13 cellular contexts compared by ENCODE assay signal in the genomic region with DNA sequence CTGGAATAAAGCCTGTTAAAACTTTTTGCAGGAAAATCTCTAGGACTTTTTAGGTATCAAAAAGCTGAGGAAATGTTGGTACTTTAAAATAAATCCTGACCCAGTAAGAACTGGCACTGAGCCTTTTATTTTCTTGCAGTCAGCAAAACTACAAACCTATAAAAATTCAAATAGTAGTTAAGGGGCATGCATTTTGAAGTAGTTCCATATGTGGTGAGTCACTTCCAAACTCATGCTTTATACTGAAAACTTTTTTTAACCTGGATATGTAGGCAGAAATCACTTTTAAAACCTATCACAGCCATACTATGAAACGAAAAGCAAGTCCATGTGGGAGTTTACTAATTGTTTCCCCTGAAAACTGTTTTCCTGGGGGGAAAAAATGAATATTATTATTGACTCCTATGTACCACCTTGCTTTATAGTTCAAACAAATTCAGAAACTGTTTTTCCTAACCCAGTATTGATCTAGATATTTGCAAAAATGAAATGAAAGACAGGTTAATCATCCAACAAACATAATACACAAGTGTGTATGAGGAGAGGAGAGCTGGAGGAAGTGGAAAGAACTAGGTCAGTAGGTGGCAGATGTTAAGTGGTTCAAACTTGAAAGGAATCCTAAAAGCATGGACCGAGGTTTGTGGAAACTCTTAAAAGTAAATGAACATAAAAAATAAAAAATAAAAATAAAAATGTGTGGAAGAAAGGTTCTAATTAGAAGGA. TPM values are rescaled to one million over a fixed set of nuclear protein-coding genes. Genes with fewer than 3 reads are reported as not detected.
A peak's percentile ranks its signal among the peaks of the same experiment; 100 is the strongest.
DNase-seq lines count a peak whose midpoint lies in the region; ATAC-seq and TF ChIP-seq lines count a peak whose summit lies in the region.
"Had no signal": no experiment of that assay in that cellular context is flagged by ENCODE, and none has a peak within 500 bp of the region (broad histone marks: within the 10 kb centered on the region; RNA-seq: fewer than 3 reads in every experiment).

No MANE protein-coding gene starts in this region.

- H3K27me3 ChIP-seq in mammary epithelial cell (ENCODE audit: insufficient read depth, low read length): no peaks in the 10 kb centered on the region
- no peaks in the 10 kb centered on the region for H3K27me3 ChIP-seq in thymus (ENCODE audit: control insufficient read depth, insufficient read depth)
- H3K27me3 ChIP-seq in aorta (ENCODE audit: control insufficient read depth in 1 of 2, insufficient read depth in 2 of 2, low read length in 1 of 2): no peaks in the 10 kb centered on the region
- H3K27me3 ChIP-seq: upper lobe of left lung had no signal

- H3K36me3 ChIP-seq in mammary epithelial cell (ENCODE audit: insufficient read depth, low read length) (peaks cover 7% of the 10 kb centered on the region), thymus (ENCODE audit: control insufficient read depth, insufficient read depth) (no peaks in the 10 kb centered on the region), aorta (ENCODE audit: control insufficient read depth in 1 of 2, insufficient read depth in 2 of 2, low read length in 1 of 2) (no peaks in the 10 kb centered on the region)
- H3K36me3 ChIP-seq: upper lobe of left lung had no signal

- dilution Hi-C loops in mammary epithelial cell (cut with HindIII; ENCODE audit: low sequenced_read_pairs): no loop called here

- H3K4me1 Mint-ChIP-seq in MCF 10A (ENCODE audit: insufficient read depth, unreplicated experiment): peaks cover 9% of the 10 kb centered on the region
- peaks cover 45% of the 10 kb centered on the region for H3K4me1 Mint-ChIP-seq in activated naive CD8-positive, alpha-beta T cell treated with anti-CD3 and anti-CD28 coated beads for 36 hours
- H3K4me1 Mint-ChIP-seq in T-helper 2 cell treated with Interferon-gamma antibody and Interleukin-4, amounts not matched to agents 5 μg/mL and 100 μg/mL, for 36 hours (ENCODE audit: low read depth): peaks cover 6% of the 10 kb centered on the region

- CTCF ChIA-PET in MCF 10A (lab: Yijun Ruan, JAX): interaction anchor here (0.7 kb wide), 2 partner anchors 171 to 776 kb away, joined by 3 to 4 read pairs; no protein-coding TSS in a partner anchor
- CTCF ChIA-PET in mammary epithelial cell (lab: Charles Lee; ENCODE audit: low non-redundant PET): no interaction called here

- in situ Hi-C loops in mammary epithelial cell (cut with MboI; ENCODE audit: low sequenced_read_pairs in 2 of 2): no loop called here

- no TSS peak for BruUV-seq in MCF 10A (replicated peaks; lab: Mats Ljungman, UMichigan)
- BruUV-seq in mammary epithelial cell (replicated peaks; lab: Mats Ljungman, UMichigan): no TSS peak

- POLR2A ChIA-PET in MCF 10A (lab: Yijun Ruan, JAX): interaction anchor here (0.7 to 0.8 kb wide), 2 partner anchors 9 to 1192 kb away, joined by 3 read pairs; no protein-coding TSS in a partner anchor

- no peak overlapping the region for H2AFZ ChIP-seq in mammary epithelial cell (ENCODE audit: low read depth, low read length)

- no peak overlapping the region for H3K4me3 ChIP-seq in mammary epithelial cell (replicated peaks in 1 of 3; ENCODE audit: insufficient read depth in 1 of 3, low read depth in 2 of 3, low read length in 3 of 3)
- peak overlapping the region; percentile 15 for H3K4me3 ChIP-seq in thymus (ENCODE audit: low read length)
- H3K4me3 ChIP-seq in aorta (ENCODE audit: low read length in 2 of 2): no peak overlapping the region
- H3K4me3 ChIP-seq: upper lobe of left lung had no signal

- no peak overlapping the region for H3K9ac ChIP-seq in mammary epithelial cell (ENCODE audit: insufficient read depth, low read length)

- H3K9me3 Mint-ChIP-seq in MCF 10A (ENCODE audit: unreplicated experiment): no peaks in the 10 kb centered on the region
- peaks cover 2% of the 10 kb centered on the region for H3K9me3 Mint-ChIP-seq in activated naive CD8-positive, alpha-beta T cell treated with anti-CD3 and anti-CD28 coated beads for 36 hours
- no peaks in the 10 kb centered on the region for H3K9me3 Mint-ChIP-seq in T-helper 2 cell treated with Interferon-gamma antibody and Interleukin-4, amounts not matched to agents 5 μg/mL and 100 μg/mL, for 36 hours
- H3K9me3 Mint-ChIP-seq: CD4-positive, CD25-positive, alpha-beta regulatory T cell; dendritic cell treated with granulocyte-macrophage colony-stimulating factor and Interleukin-4, amounts not matched to agents 40 ng/mL and 50 ng/mL, for 4 days had no signal

- H3K9me3 ChIP-seq in mammary epithelial cell (replicated peaks; ENCODE audit: insufficient read depth, low read length) (no peaks in the 10 kb centered on the region), thymus (ENCODE audit: control insufficient read depth) (no peaks in the 10 kb centered on the region), aorta (ENCODE audit: control insufficient read depth, low read length) (no peaks in the 10 kb centered on the region)
- H3K9me3 ChIP-seq: upper lobe of left lung had no signal

- no peaks in the 10 kb centered on the region for H4K20me1 ChIP-seq in mammary epithelial cell (ENCODE audit: insufficient read depth, low read length)

- ATAC-seq in aorta (ENCODE audit: low FRiP score): no peak
- ATAC-seq: Right ventricle myocardium inferior had no signal

- H3K79me2 ChIP-seq in mammary epithelial cell (ENCODE audit: insufficient read depth, low read length): peaks cover 97% of the 10 kb centered on the region

- H3K4me1 ChIP-seq in mammary epithelial cell (ENCODE audit: insufficient read depth, low read length) (no peaks in the 10 kb centered on the region), thymus (ENCODE audit: control insufficient read depth, insufficient read depth, low read length) (peaks cover 11% of the 10 kb centered on the region), aorta (ENCODE audit: control insufficient read depth in 1 of 2, insufficient read depth in 2 of 2, low read length in 2 of 2) (peaks cover 0 to 3% of the 10 kb centered on the region in 2 donors)

- H3K27ac ChIP-seq in mammary epithelial cell (ENCODE audit: insufficient read depth, low read depth, low read length): no peak overlapping the region
- H3K27ac ChIP-seq in thymus (ENCODE audit: low read depth): no peak overlapping the region
- H3K27ac ChIP-seq in aorta (ENCODE audit: low read depth in 1 of 2, low read length in 2 of 2): no peak overlapping the region
- H3K27ac ChIP-seq: upper lobe of left lung had no signal

- no peaks in the 10 kb centered on the region for H3K27me3 Mint-ChIP-seq in MCF 10A (ENCODE audit: insufficient read depth, unreplicated experiment)
- H3K27me3 Mint-ChIP-seq in activated naive CD8-positive, alpha-beta T cell treated with anti-CD3 and anti-CD28 coated beads for 36 hours: no peaks in the 10 kb centered on the region
- no peaks in the 10 kb centered on the region for H3K27me3 Mint-ChIP-seq in T-helper 2 cell treated with Interferon-gamma antibody and Interleukin-4, amounts not matched to agents 5 μg/mL and 100 μg/mL, for 36 hours (ENCODE audit: low read depth)
- H3K27me3 Mint-ChIP-seq: CD4-positive, CD25-positive, alpha-beta regulatory T cell; dendritic cell treated with granulocyte-macrophage colony-stimulating factor and Interleukin-4, amounts not matched to agents 40 ng/mL and 50 ng/mL, for 4 days had no signal

- peak overlapping the region; percentile 20 for H3K27ac Mint-ChIP-seq in MCF 10A (ENCODE audit: low read depth, unreplicated experiment)
- H3K27ac Mint-ChIP-seq in activated naive CD8-positive, alpha-beta T cell treated with anti-CD3 and anti-CD28 coated beads for 36 hours: peak overlapping the region; percentile 79
- no peak overlapping the region for H3K27ac Mint-ChIP-seq in T-helper 2 cell treated with Interferon-gamma antibody and Interleukin-4, amounts not matched to agents 5 μg/mL and 100 μg/mL, for 36 hours
- H3K27ac Mint-ChIP-seq: CD4-positive, CD25-positive, alpha-beta regulatory T cell; dendritic cell treated with granulocyte-macrophage colony-stimulating factor and Interleukin-4, amounts not matched to agents 40 ng/mL and 50 ng/mL, for 4 days had no signal

- no peak overlapping the region for H3K4me3 Mint-ChIP-seq in MCF 10A (ENCODE audit: unreplicated experiment)
- peak overlapping the region; percentile 38 for H3K4me3 Mint-ChIP-seq in activated naive CD8-positive, alpha-beta T cell treated with anti-CD3 and anti-CD28 coated beads for 36 hours
- H3K4me3 Mint-ChIP-seq in T-helper 2 cell treated with Interferon-gamma antibody and Interleukin-4, amounts not matched to agents 5 μg/mL and 100 μg/mL, for 36 hours: no peak overlapping the region
- H3K4me3 Mint-ChIP-seq: CD4-positive, CD25-positive, alpha-beta regulatory T cell; dendritic cell treated with granulocyte-macrophage colony-stimulating factor and Interleukin-4, amounts not matched to agents 40 ng/mL and 50 ng/mL, for 4 days had no signal

- peaks cover 6% of the 10 kb centered on the region for H3K36me3 Mint-ChIP-seq in MCF 10A (ENCODE audit: insufficient read depth, unreplicated experiment)
- H3K36me3 Mint-ChIP-seq in activated naive CD8-positive, alpha-beta T cell treated with anti-CD3 and anti-CD28 coated beads for 36 hours: peaks cover 28% of the 10 kb centered on the region
- no peaks in the 10 kb centered on the region for H3K36me3 Mint-ChIP-seq in T-helper 2 cell treated with Interferon-gamma antibody and Interleukin-4, amounts not matched to agents 5 μg/mL and 100 μg/mL, for 36 hours (ENCODE audit: low read depth)

- TF ChIP-seq CTCF in MCF 10A (IDR thresholded peaks at IDR 0.05; ENCODE audit: unreplicated experiment): no peak
- no peak for TF ChIP-seq CTCF in mammary epithelial cell (conservative IDR thresholded peaks at IDR 0.05 in 1 of 2, IDR thresholded peaks at IDR 0.05 in 1 of 2; ENCODE audit: extremely low read depth in 1 of 2, insufficient read depth in 1 of 2, low read depth in 1 of 2, low read length in 2 of 2)

- peak; percentile 11 for DNase-seq in MCF 10A (ENCODE audit: unreplicated experiment)
- DNase-seq in mammary epithelial cell: no peak
- DNase-seq in activated naive CD8-positive, alpha-beta T cell treated with anti-CD3 and anti-CD28 coated beads for 36 hours: no peak
- peak; percentile 61 for DNase-seq in iris pigment epithelial cell (ENCODE audit: low read depth)
- no peak for DNase-seq in aorta
- DNase-seq in RKO (ENCODE audit: low spot score): no peak
- no peak for DNase-seq in T-helper 2 cell treated with Interferon-gamma antibody and Interleukin-4, amounts not matched to agents 5 μg/mL and 100 μg/mL, for 36 hours (ENCODE audit: low spot score)
- DNase-seq: NCI-H2171 treated with DMSO at 0.1 percent for 48 hours, upper lobe of left lung had no signal

- intact Hi-C loops in MCF 10A (cut with micrococcal nuclease): no loop called here
- intact Hi-C loops in mammary epithelial cell (cut with micrococcal nuclease): no loop called here
- intact Hi-C loops in aorta (cut with DNase I): no loop called here

- H3K4me2 ChIP-seq in mammary epithelial cell (ENCODE audit: insufficient read depth, low read depth, low read length): no peak overlapping the region

- WGBS in mammary epithelial cell (ENCODE audit: low coverage, missing lambda C conversion rate): 50% methylated on average over 2 of the region's 2 CpGs
- 34% methylated on average over 2 of the region's 2 CpGs for WGBS in thymus
- WGBS in aorta, 2 donors: 23 to 37% methylated on average over 2 of the region's 2 CpGs

RNA-seq across cellular contexts. Expression of a gene that starts 30.5 kb away (rescaled TPM):
- total RNA-seq in MCF 10A (2022) (26.5 and 31.4 TPM in 2 replicates), mammary epithelial cell (10 to 100 TPM; 40.8 to 73.7 TPM), aorta (10 to 100 TPM; 28.6 to 37.1 TPM)
- polyA plus RNA-seq in mammary epithelial cell (13.5 TPM), thymus (22.5 TPM), aorta (1 to 10 TPM; 3.8 to 4.6 TPM)
- polyA minus RNA-seq in mammary epithelial cell: 100 TPM
- total RNA-seq in activated naive CD8-positive, alpha-beta T cell treated with anti-CD3 and anti-CD28 coated beads for 36 hours: 10 to 100 TPM; 26.0 to 28.3 TPM

Comparison
In these comparisons a context has a peak if more than half of its experiments do, and no peak if none do; other contexts are left out.
1. DNase-seq: peak in MCF 10A (single experiment) and iris pigment epithelial cell (single experiment); none in mammary epithelial cell (single experiment), activated naive CD8-positive, alpha-beta T cell treated with anti-CD3 and anti-CD28 coated beads for 36 hours (single experiment), aorta (0 of 2), RKO (single experiment) and T-helper 2 cell treated with Interferon-gamma antibody and Interleukin-4, amounts not matched to agents 5 μg/mL and 100 μg/mL, for 36 hours (single experiment).